ENCODE assay signal across 8 cellular contexts in the genomic region with DNA sequence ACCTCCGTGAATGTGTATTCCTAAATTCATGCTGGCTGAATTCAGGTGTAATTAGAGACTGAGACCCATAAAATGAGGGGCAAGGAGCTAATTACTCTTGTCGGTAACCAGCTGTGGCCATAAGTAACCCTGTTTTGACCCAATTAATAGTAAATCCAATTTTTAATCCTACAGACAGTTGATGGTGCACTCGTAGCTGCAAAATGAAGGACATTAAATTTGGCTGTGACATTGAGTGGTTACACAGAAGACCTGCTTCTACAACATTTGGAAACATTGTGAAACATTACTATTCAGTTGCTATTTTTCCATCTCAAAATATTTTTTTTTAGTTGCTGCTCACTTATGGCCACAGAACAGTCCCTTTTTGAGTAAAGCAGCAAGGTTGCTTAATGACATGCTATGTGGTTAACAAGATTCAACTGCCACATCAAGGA. TPM values are rescaled to one million over a fixed set of nuclear protein-coding genes. Genes with fewer than 3 reads are reported as not detected.
DNase-seq lines count a peak whose midpoint lies in the region; ATAC-seq and TF ChIP-seq lines count a peak whose summit lies in the region.

No MANE protein-coding gene starts in this region.

- no peaks in the 10 kb centered on the region for H3K27me3 ChIP-seq in BE2C

- H3K4me1 Mint-ChIP-seq in activated naive CD8-positive, alpha-beta T cell treated with anti-CD3 and anti-CD28 coated beads for 36 hours, result peaks cover 77% of the 10 kb centered on the region
- peaks cover 30 to 99% (median 77%) of the 10 kb centered on the region in 4 donors for H3K4me1 Mint-ChIP-seq in naive thymus-derived CD8-positive, alpha-beta T cell

- peak overlapping the region; percentile 47 for H3K4me3 Mint-ChIP-seq in activated naive CD8-positive, alpha-beta T cell treated with anti-CD3 and anti-CD28 coated beads for 36 hours
- H3K4me3 Mint-ChIP-seq in naive thymus-derived CD8-positive, alpha-beta T cell, result peak overlapping the region in 9 of 10 donors; percentile 29 to 81 (median 62)

- peaks cover 44% of the 10 kb centered on the region for H3K36me3 Mint-ChIP-seq in activated naive CD8-positive, alpha-beta T cell treated with anti-CD3 and anti-CD28 coated beads for 36 hours
- H3K36me3 Mint-ChIP-seq in naive thymus-derived CD8-positive, alpha-beta T cell, result peaks cover 10 to 65% (median 14%) of the 10 kb centered on the region in 3 donors

- peaks cover 9% of the 10 kb centered on the region for H3K4me1 ChIP-seq in BE2C

- POLR2A ChIA-PET in naive thymus-derived CD8-positive, alpha-beta T cell (lab: Charles Lee), result interaction anchor here (1.0 kb wide), 1 partner anchor 44 kb away, joined by 3 read pairs; no protein-coding TSS in a partner anchor

- no peaks in the 10 kb centered on the region for H3K9me3 ChIP-seq in BE2C

- DNase-seq in BE2C (no peak), OCI-M1 (lab: John Stamatoyannopoulos, UW) (no peak)
- no peak for DNase-seq in activated naive CD8-positive, alpha-beta T cell treated with anti-CD3 and anti-CD28 coated beads for 36 hours
- DNase-seq in naive thymus-derived CD8-positive, alpha-beta T cell, result no peak
- DNase-seq in stimulated activated naive CD4-positive, alpha-beta T cell (lab: John Stamatoyannopoulos, UW), result no peak
- no peak for DNase-seq in NK-92 treated with Interleukin-12 subunit alpha and Interleukin-12 subunit beta, amount 100 ng/mL, for 24 hours (lab: John Stamatoyannopoulos, UW)

- H3K36me3 ChIP-seq in BE2C, result peaks cover 4% of the 10 kb centered on the region; the same call in 1 of the 2 replicates

- H3K9me3 Mint-ChIP-seq in activated naive CD8-positive, alpha-beta T cell treated with anti-CD3 and anti-CD28 coated beads for 36 hours, result no peaks in the 10 kb centered on the region
- H3K9me3 Mint-ChIP-seq in naive thymus-derived CD8-positive, alpha-beta T cell, result no peaks in the 10 kb centered on the region

- TF ChIP-seq CTCF in BE2C (IDR thresholded peaks at IDR 0.05; ENCODE audit: low read depth, low read length), result no peak

- H3K27ac Mint-ChIP-seq in activated naive CD8-positive, alpha-beta T cell treated with anti-CD3 and anti-CD28 coated beads for 36 hours, result peak overlapping the region; percentile 85
- H3K27ac Mint-ChIP-seq in naive thymus-derived CD8-positive, alpha-beta T cell, result peak overlapping the region; percentile 37 to 93 (median 71)

- no peaks in the 10 kb centered on the region for H3K27me3 Mint-ChIP-seq in activated naive CD8-positive, alpha-beta T cell treated with anti-CD3 and anti-CD28 coated beads for 36 hours
- no peaks in the 10 kb centered on the region for H3K27me3 Mint-ChIP-seq in naive thymus-derived CD8-positive, alpha-beta T cell

- ATAC-seq in HG02884 (IDR thresholded peaks at IDR 0.05; ENCODE audit: unreplicated experiment), result peak; percentile 30
- ATAC-seq in naive thymus-derived CD8-positive, alpha-beta T cell, result peak in 1 of 2 donors; percentile 14
- no peak for ATAC-seq in HG03095 (IDR thresholded peaks at IDR 0.05; ENCODE audit: unreplicated experiment)

- peak overlapping the region; percentile 7; the same call in 1 of the 2 replicates for H3K4me3 ChIP-seq in BE2C (ENCODE audit: low read depth, low read length)

RNA-seq across cellular contexts. Expression of gene MBNL1, which starts 33.0 kb away (rescaled TPM):
- 41.6 TPM for polyA plus RNA-seq in BE2C (2012; ENCODE audit: insufficient read depth, insufficient read length, low read depth)
- 100 to 1,000 TPM; 385 to 392 TPM for total RNA-seq in activated naive CD8-positive, alpha-beta T cell treated with anti-CD3 and anti-CD28 coated beads for 36 hours
- total RNA-seq in naive thymus-derived CD8-positive, alpha-beta T cell, result 100 to 1,000 TPM; 419 to 423 TPM
- 100 to 1,000 TPM; 298 to 370 (median 331) TPM for polyA plus RNA-seq in naive thymus-derived CD8-positive, alpha-beta T cell
